ENCODE assay signal across 2 cellular contexts in genomic region chr2:221025397-221025796, GRCh38.
TF ChIP-seq lines count a peak whose summit lies in the region.

No MANE protein-coding gene starts in this region.

TF ChIP-seq in GM12878, 131 proteins besides CTCF, POLR2A, EP300 and RAD21:
- TF ChIP-seq IKZF2 (IDR thresholded peaks at IDR 0.05), result 0 out of 4 replicates have a peak, but pooled peaks of 1 of the 2 experiments have one; percentile 13
- 0 out of 4 replicates have a peak, but pooled peaks of 1 of the 2 experiments have one; percentile 30 for TF ChIP-seq ETV6 (conservative IDR thresholded peaks at IDR 0.05 in 1 of 2, IDR thresholded peaks at IDR 0.05 in 1 of 2; ENCODE audit: borderline replicate concordance in 1 of 2, low read depth in 1 of 2)
- TF ChIP-seq ESRRA (IDR thresholded peaks at IDR 0.05; ENCODE audit: low read length), result no peak
- no peak for TF ChIP-seq HDGF (IDR thresholded peaks at IDR 0.05)
- TF ChIP-seq ZNF687 (IDR thresholded peaks at IDR 0.05), result peak; percentile 39; the same call in 1 of the 2 replicates

TF ChIP-seq in SK-N-SH, 30 proteins besides CTCF, POLR2A, EP300 and RAD21:
- TF ChIP-seq RXRA (IDR thresholded peaks at IDR 0.05; ENCODE audit: borderline replicate concordance, low read depth) (no peak), TCF12 (IDR thresholded peaks at IDR 0.05) (no peak), PBX3 (IDR thresholded peaks at IDR 0.05) (no peak), NFIC (IDR thresholded peaks at IDR 0.05; ENCODE audit: borderline replicate concordance) (no peak), ELF1 (IDR thresholded peaks at IDR 0.05) (no peak), SMC3 (IDR thresholded peaks at IDR 0.05; ENCODE audit: low read depth, low read length) (no peak)
TF ChIP-seq in SK-N-SH: peak in this region for 0.
